21 cellular contexts compared by ENCODE assay signal in the genomic region with DNA sequence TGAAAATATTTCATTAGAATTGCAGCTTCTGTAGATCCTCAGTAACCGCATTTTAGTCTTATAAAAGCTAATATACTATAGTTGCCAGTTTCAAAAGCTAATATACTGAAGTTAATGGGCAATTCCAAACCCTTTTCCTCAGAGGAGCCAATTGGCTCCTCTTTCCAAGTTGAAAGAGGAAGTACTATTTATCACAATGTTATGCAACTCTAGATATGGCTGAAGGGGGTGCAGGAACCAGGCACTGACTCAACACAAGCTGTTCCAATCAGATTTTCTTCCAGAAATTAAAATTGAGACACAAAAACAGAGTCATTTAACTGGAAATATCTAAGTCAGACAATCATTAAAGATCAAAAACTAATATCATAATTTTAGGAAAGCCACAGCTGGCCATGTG.
"Had no signal": no experiment of that assay in that cellular context is flagged by ENCODE, and none has a peak within 500 bp of the region (broad histone marks: within the 10 kb centered on the region; RNA-seq: fewer than 3 reads in every experiment).

No MANE protein-coding gene starts in this region.

- H3K27me3 ChIP-seq: gastroesophageal sphincter, heart right ventricle, tibial nerve had no signal

- ATAC-seq: activated naive CD8-positive, alpha-beta T cell treated with anti-CD3 and anti-CD28 coated beads, Interleukin-2, amount 50 U/mL, for 24 hours; activated T-cell treated with anti-CD3 and anti-CD28 coated beads, Interleukin-2, amount 50 U/mL, for 4 hours; esophagus mucosa; gastroesophageal sphincter; mucosa of descending colon; T-helper 17 cell had no signal

- DNase-seq: activated CD4-positive, alpha-beta T cell treated with anti-CD3 and anti-CD28 coated beads, Interleukin-2, amount 10 ng/mL, durations not matched to agents 24 days and 14 days; activated CD4-positive, CD25-positive, alpha-beta regulatory T cell; activated CD8-positive, alpha-beta memory T cell treated with anti-CD3 and anti-CD28 coated beads, Interleukin-2, amount 50 U/mL, for 4 hours; activated naive CD4-positive, alpha-beta T cell treated with anti-CD3 and anti-CD28 coated beads for 36 hours; activated naive CD8-positive, alpha-beta T cell treated with anti-CD3 and anti-CD28 coated beads, Interleukin-2, amount 50 U/mL, for 24 hours; activated T-cell treated with anti-CD3 and anti-CD28 coated beads, Interleukin-2, amount 50 U/mL, for 4 hours; anterior cingulate cortex; effector CD4-positive, alpha-beta T cell; heart right ventricle; immature natural killer cell; kidney glomerular epithelial cell; mesenchymal stem cell; mucosa of descending colon; naive B cell; stimulated activated CD4-positive, alpha-beta T cell treated with anti-CD3 and anti-CD28 coated beads, Interleukin-2, amount 100 ng/mL, for 24 hours; stimulated activated naive CD4-positive, alpha-beta T cell treated with Interleukin-2 at 50 U/mL for 16 hours; substantia nigra; T-helper 17 cell had no signal

- H3K9me3 ChIP-seq: gastroesophageal sphincter, heart right ventricle, mucosa of descending colon, tibial nerve had no signal

- H3K4me3 ChIP-seq: gastroesophageal sphincter, heart right ventricle, mucosa of descending colon, tibial nerve had no signal

- H3K36me3 ChIP-seq: gastroesophageal sphincter, heart right ventricle, tibial nerve had no signal

- H3K4me1 ChIP-seq: tibial nerve had no signal

- H3K27ac ChIP-seq: gastroesophageal sphincter, heart right ventricle, tibial nerve had no signal
